ENCODE assay signal across 31 cellular contexts in the genomic region with DNA sequence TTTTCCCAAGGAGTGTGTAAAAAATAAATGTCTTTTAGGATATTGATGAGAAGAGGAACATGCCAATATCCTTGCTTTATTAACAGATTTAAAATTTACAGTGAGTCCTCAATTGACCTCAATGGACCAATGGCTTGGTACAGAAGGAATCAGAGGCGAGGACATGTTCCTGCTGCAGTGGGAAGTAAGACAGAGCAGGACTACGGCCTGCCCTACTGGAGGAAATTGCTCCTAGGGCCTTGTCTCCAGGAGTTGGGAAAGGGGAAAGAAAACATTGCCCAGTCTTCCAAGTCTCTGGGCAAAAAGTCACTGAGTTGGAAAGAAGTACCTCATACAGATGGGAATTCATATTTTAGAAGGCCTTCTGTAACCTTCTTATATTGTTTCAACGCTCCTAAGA. TPM values are rescaled to one million over a fixed set of nuclear protein-coding genes. Genes with fewer than 3 reads are reported as not detected.
"Had no signal": no experiment of that assay in that cellular context is flagged by ENCODE, and none has a peak within 500 bp of the region (broad histone marks: within the 10 kb centered on the region; RNA-seq: fewer than 3 reads in every experiment).

No MANE protein-coding gene starts in this region.

- H3K9me3 ChIP-seq: colonic mucosa, esophagus muscularis mucosa, esophagus squamous epithelium, gastrocnemius medialis, gastroesophageal sphincter, heart right ventricle had no signal

- H3K27ac ChIP-seq: colonic mucosa, coronary artery, dorsolateral prefrontal cortex, epithelial cell of prostate, esophagus muscularis mucosa, esophagus squamous epithelium, foreskin keratinocyte, gastrocnemius medialis, gastroesophageal sphincter, heart left ventricle, heart right ventricle had no signal

- H3K36me3 ChIP-seq: colonic mucosa had no signal

- H3K27ac Mint-ChIP-seq: dendritic cell treated with granulocyte-macrophage colony-stimulating factor and Interleukin-4, amounts not matched to agents 40 ng/mL and 50 ng/mL, for 4 days; endodermal cell had no signal

- H3K27me3 ChIP-seq: colonic mucosa, dorsolateral prefrontal cortex, esophagus muscularis mucosa, esophagus squamous epithelium, foreskin keratinocyte, gastrocnemius medialis, gastroesophageal sphincter, heart left ventricle, heart right ventricle had no signal

- ATAC-seq: effector memory CD8-positive, alpha-beta T cell; esophagus mucosa; foreskin keratinocyte; gastrocnemius medialis; gastroesophageal sphincter; heart left ventricle; heart right ventricle had no signal

- H3K9me3 Mint-ChIP-seq: dendritic cell treated with granulocyte-macrophage colony-stimulating factor and Interleukin-4, amounts not matched to agents 40 ng/mL and 50 ng/mL, for 4 days; effector memory CD8-positive, alpha-beta T cell; endodermal cell had no signal

- DNase-seq: colonic mucosa; cortex of kidney; dermis blood vessel endothelial cell; dorsolateral prefrontal cortex; effector CD4-positive, alpha-beta T cell; effector CD8-positive, alpha-beta T cell; effector memory CD4-positive, alpha-beta T cell; effector memory CD8-positive, alpha-beta T cell; endodermal cell; erythroblast; esophagus squamous epithelium; foreskin fibroblast; foreskin keratinocyte; foreskin melanocyte; gastrocnemius medialis; glutamatergic neuron; head of caudate nucleus; heart left ventricle; heart right ventricle had no signal

- H3K27me3 Mint-ChIP-seq: dendritic cell treated with granulocyte-macrophage colony-stimulating factor and Interleukin-4, amounts not matched to agents 40 ng/mL and 50 ng/mL, for 4 days; effector memory CD8-positive, alpha-beta T cell had no signal

- H3K4me3 Mint-ChIP-seq: dendritic cell treated with granulocyte-macrophage colony-stimulating factor and Interleukin-4, amounts not matched to agents 40 ng/mL and 50 ng/mL, for 4 days; effector memory CD8-positive, alpha-beta T cell; endodermal cell had no signal

- H3K4me3 ChIP-seq: colonic mucosa, coronary artery, dorsolateral prefrontal cortex, esophagus muscularis mucosa, esophagus squamous epithelium, gastrocnemius medialis, gastroesophageal sphincter, heart left ventricle, heart right ventricle had no signal

- H3K4me1 Mint-ChIP-seq: endodermal cell had no signal

- H3K4me1 ChIP-seq: colonic mucosa, esophagus muscularis mucosa, esophagus squamous epithelium, foreskin keratinocyte, gastrocnemius medialis, gastroesophageal sphincter, heart left ventricle, heart right ventricle had no signal

RNA-seq across cellular contexts. Expression of gene UGT3A2, which starts 33.1 kb away (rescaled TPM):
- total RNA-seq: colonic mucosa, dermis blood vessel endothelial cell, dermis microvascular lymphatic vessel endothelial cell, endothelial cell of umbilical vein, epithelial cell of proximal tubule, esophagus mucosa, esophagus muscularis mucosa, esophagus squamous epithelium, fibroblast of lung, fibroblast of villous mesenchyme, gastrocnemius medialis, gastroesophageal sphincter, glomerular endothelial cell, heart right ventricle had no signal
- polyA plus RNA-seq: endothelial cell of umbilical vein, fibroblast of lung, heart left ventricle, heart right ventricle had no signal
